ENCODE assay signal across 12 cellular contexts in genomic region chr19:4389511-4390016, GRCh38. TPM values are rescaled to one million over a fixed set of nuclear protein-coding genes. Genes with fewer than 3 reads are reported as not detected.
DNase-seq lines count a peak whose midpoint lies in the region; ATAC-seq and TF ChIP-seq lines count a peak whose summit lies in the region.
"Had no signal": no experiment of that assay in that cellular context is flagged by ENCODE, and none has a peak within 500 bp of the region (broad histone marks: within the 10 kb centered on the region; RNA-seq: fewer than 3 reads in every experiment).

No MANE protein-coding gene starts in this region.

- BruUV-seq in mammary epithelial cell (replicated peaks; lab: Mats Ljungman, UMichigan), result no TSS peak

- peaks cover 56% of the 10 kb centered on the region for H3K4me1 Mint-ChIP-seq in GM23338

- CTCF ChIA-PET in mammary epithelial cell (lab: Charles Lee; ENCODE audit: low non-redundant PET), result no interaction called here

- H3K9me3 ChIP-seq in mammary epithelial cell (replicated peaks; ENCODE audit: insufficient read depth, low read length) (no peaks in the 10 kb centered on the region), right lobe of liver (no peaks in the 10 kb centered on the region), spleen (no peaks in the 10 kb centered on the region)

- ATAC-seq in GM23338, result no peak
- no peak for ATAC-seq in right lobe of liver
- ATAC-seq in GM19397 (IDR thresholded peaks at IDR 0.05; ENCODE audit: unreplicated experiment), result no peak

- peaks cover 14% of the 10 kb centered on the region; the same call in 2 of the 3 replicates for H3K36me3 Mint-ChIP-seq in GM23338 (ENCODE audit: low read depth)
- H3K36me3 Mint-ChIP-seq: activated naive CD8-positive, alpha-beta T cell; natural killer cell treated with Interleukin-12 subunit alpha and Interleukin-12 subunit beta and Interleukin-15 and Interleukin-18, amount 100 ng/mL, for 72 hours had no signal

- DNase-seq in GM23338 (ENCODE audit: low spot score) (no peak), mammary epithelial cell (no peak), right lobe of liver (peak in 1 of 3 donors; percentile 41), spleen (peak; percentile 78), NCI-H128 (lab: John Stamatoyannopoulos, UW; ENCODE audit: unreplicated experiment) (no peak), NCI-H1436 (lab: John Stamatoyannopoulos, UW) (no peak)
- DNase-seq in effector CD4-positive, alpha-beta T cell, result no peak
- DNase-seq: activated B cell treated with CpG ODN at 0.5 μM for 24 hours, COR-L47 had no signal

- no peaks in the 10 kb centered on the region for H3K36me3 ChIP-seq in GM23338 (ENCODE audit: insufficient read depth)
- peaks cover 2% of the 10 kb centered on the region for H3K36me3 ChIP-seq in mammary epithelial cell (ENCODE audit: insufficient read depth, low read length)
- peaks cover 0 to 4% (median under 1%) of the 10 kb centered on the region in 4 donors for H3K36me3 ChIP-seq in right lobe of liver
- H3K36me3 ChIP-seq in spleen, result peaks cover 0 to 65% (median 13%) of the 10 kb centered on the region in 6 donors

- H3K27me3 ChIP-seq in GM23338 (ENCODE audit: insufficient read depth) (no peaks in the 10 kb centered on the region), mammary epithelial cell (ENCODE audit: insufficient read depth, low read length) (no peaks in the 10 kb centered on the region), right lobe of liver (no peaks in the 10 kb centered on the region), spleen (replicated peaks in 1 of 7) (no peaks in the 10 kb centered on the region)

- peak overlapping the region; percentile 76; the same call in 1 of the 2 replicates for H3K27ac Mint-ChIP-seq in GM23338
- H3K27ac Mint-ChIP-seq: activated B cell treated with CpG ODN at 0.5 μM for 24 hours had no signal

- H4K20me1 ChIP-seq in GM23338 (replicated peaks; ENCODE audit: insufficient read depth), result peaks cover 62% of the 10 kb centered on the region
- peaks cover under 1% of the 10 kb centered on the region for H4K20me1 ChIP-seq in mammary epithelial cell (ENCODE audit: insufficient read depth, low read length)

- peak overlapping the region; percentile 63; the same call in 2 of the 3 replicates for H3K4me3 Mint-ChIP-seq in GM23338
- H3K4me3 Mint-ChIP-seq: activated B cell treated with CpG ODN at 0.5 μM for 24 hours had no signal

- peaks cover 22% of the 10 kb centered on the region for H3K27me3 Mint-ChIP-seq in GM23338 (ENCODE audit: insufficient read depth, low read depth, poor library complexity)
- H3K27me3 Mint-ChIP-seq: activated B cell treated with CpG ODN at 0.5 μM for 24 hours; activated naive CD8-positive, alpha-beta T cell; natural killer cell treated with Interleukin-12 subunit alpha and Interleukin-12 subunit beta and Interleukin-15 and Interleukin-18, amount 100 ng/mL, for 72 hours had no signal

- H3K79me2 ChIP-seq in GM23338 (replicated peaks; ENCODE audit: insufficient read depth), result peaks cover 97% of the 10 kb centered on the region
- peaks cover 100% of the 10 kb centered on the region for H3K79me2 ChIP-seq in mammary epithelial cell (ENCODE audit: insufficient read depth, low read length)

- no peaks in the 10 kb centered on the region for H3K9me3 Mint-ChIP-seq in GM23338
- H3K9me3 Mint-ChIP-seq: activated B cell treated with CpG ODN at 0.5 μM for 24 hours; natural killer cell treated with Interleukin-12 subunit alpha and Interleukin-12 subunit beta and Interleukin-15 and Interleukin-18, amount 100 ng/mL, for 72 hours had no signal

- in situ Hi-C loops in mammary epithelial cell (cut with MboI; ENCODE audit: low sequenced_read_pairs in 2 of 2), result no loop called here

- dilution Hi-C loops in mammary epithelial cell (cut with HindIII; ENCODE audit: low sequenced_read_pairs), result no loop called here

- intact Hi-C loops in mammary epithelial cell (cut with micrococcal nuclease), result no loop called here
- intact Hi-C loops in right lobe of liver (cut with DNase I), result loop anchor here in 1 of 2 donors (10.0 kb wide), 1 partner anchor 55 kb away; the partner anchor contains the start of gene STAP2
- intact Hi-C loops in spleen (cut with DNase I; ENCODE audit: low total_unique reads), result no loop called here

- H3K4me3 ChIP-seq in GM23338 (peak overlapping the region; percentile 46; the same call in 1 of the 2 replicates), mammary epithelial cell (replicated peaks in 1 of 3; ENCODE audit: insufficient read depth in 1 of 3, low read depth in 2 of 3, low read length in 3 of 3) (no peak overlapping the region), right lobe of liver (peak overlapping the region in 2 of 3 donors; percentile 19 to 36), spleen (peak overlapping the region in 1 of 8 donors; percentile 33)

- H3F3A ChIP-seq in GM23338 (replicated peaks; ENCODE audit: low read depth), result peaks cover 10% of the 10 kb centered on the region; the same call in 1 of the 2 replicates

- TF ChIP-seq CTCF in GM23338 (conservative IDR thresholded peaks at IDR 0.05; ENCODE audit: low read depth in 2 of 2) (no peak), mammary epithelial cell (conservative IDR thresholded peaks at IDR 0.05 in 1 of 2, IDR thresholded peaks at IDR 0.05 in 1 of 2; ENCODE audit: extremely low read depth in 1 of 2, insufficient read depth in 1 of 2, low read depth in 1 of 2, low read length in 2 of 2) (no peak), right lobe of liver (IDR thresholded peaks at IDR 0.05) (no peak), spleen (IDR thresholded peaks at IDR 0.05 in 8 of 11, conservative IDR thresholded peaks at IDR 0.05 in 3 of 11) (no peak)

- H3K27ac ChIP-seq in GM23338 (ENCODE audit: low read depth) (no peak overlapping the region), mammary epithelial cell (ENCODE audit: insufficient read depth, low read depth, low read length) (no peak overlapping the region), right lobe of liver (peak overlapping the region; percentile 75 to 88 (median 79)), spleen (peak overlapping the region; percentile 49 to 89 (median 82))

- no peaks in the 10 kb centered on the region for H3K9me2 ChIP-seq in GM23338 (ENCODE audit: insufficient read depth)

- H3K4me2 ChIP-seq in GM23338 (peak overlapping the region; percentile 75), mammary epithelial cell (ENCODE audit: insufficient read depth, low read depth, low read length) (no peak overlapping the region)

- H3K4me1 ChIP-seq in GM23338 (ENCODE audit: insufficient read depth) (peaks cover 22% of the 10 kb centered on the region), mammary epithelial cell (ENCODE audit: insufficient read depth, low read length) (peaks cover 43% of the 10 kb centered on the region), right lobe of liver (peaks cover 0 to 83% (median 42%) of the 10 kb centered on the region in 4 donors), spleen (peaks cover 63 to 100% (median 97%) of the 10 kb centered on the region in 6 donors)

- H3K9ac ChIP-seq in mammary epithelial cell (ENCODE audit: insufficient read depth, low read length), result peak overlapping the region; percentile 43

- no peak overlapping the region for H2AFZ ChIP-seq in GM23338
- H2AFZ ChIP-seq in mammary epithelial cell (ENCODE audit: low read depth, low read length), result no peak overlapping the region

- WGBS in mammary epithelial cell (ENCODE audit: low coverage, missing lambda C conversion rate), result 96% methylated on average over 8 of the region's 17 CpGs
- 18% methylated on average over 2 of the region's 17 CpGs for WGBS in right lobe of liver (ENCODE audit: insufficient coverage, low coverage, low lambda C conversion rate, missing lambda C conversion rate)
- 51 to 73% (median 69%) methylated on average over 7 to 17 of the region's 17 CpGs for WGBS in spleen, 5 donors

- no peak for TF ChIP-seq POLR2A in right lobe of liver (IDR thresholded peaks at IDR 0.05)
- no peak for TF ChIP-seq POLR2A in spleen (IDR thresholded peaks at IDR 0.05)

TF ChIP-seq in GM23338, 12 proteins besides CTCF, POLR2A, EP300 and RAD21 (continues in another document):
- TF ChIP-seq STAT1 (IDR thresholded peaks at IDR 0.05; ENCODE audit: unreplicated experiment) (no peak), NANOG (IDR thresholded peaks at IDR 0.05; ENCODE audit: borderline replicate concordance) (no peak), ZNF114 (CRISPR knock-in tag; IDR thresholded peaks at IDR 0.05) (no peak)

RNA-seq across cellular contexts. Expression of gene SH3GL1, which starts 10.8 kb away (rescaled TPM):
- 85.8 and 89.5 TPM in 2 replicates for total RNA-seq in GM23338 (2014; rRNA removed; shearing (Covaris generic))
- polyA plus RNA-seq in GM23338 (2016; fragmentation: Nextera tagmentation; extraction: Ambion mirVana), result 73.1 and 75.6 TPM in 2 replicates
- 100 to 1,000 TPM in 1 of 2 donors, 10 to 100 TPM in 1; 80.5 to 149 TPM for total RNA-seq in mammary epithelial cell
- 84.9 TPM for polyA plus RNA-seq in mammary epithelial cell
- 55.7 TPM for polyA minus RNA-seq in mammary epithelial cell
- total RNA-seq in right lobe of liver, result 10 to 100 TPM; 22.6 to 47.7 (median 25.2) TPM
- 10 to 100 TPM; 37.2 to 77.4 (median 66.2) TPM for total RNA-seq in spleen
- 10 to 100 TPM; 26.1 to 44.0 (median 31.3) TPM for polyA plus RNA-seq in spleen

RNA-seq across cellular contexts. Expression of gene CHAF1A, which starts 12.9 kb away (rescaled TPM):
- total RNA-seq in GM23338 (2014; rRNA removed; shearing (Covaris generic)), result 84.1 and 113 TPM in 2 replicates
- 109 and 125 TPM in 2 replicates for polyA plus RNA-seq in GM23338 (2016; fragmentation: Nextera tagmentation; extraction: Ambion mirVana)
- total RNA-seq in mammary epithelial cell, result 10 to 100 TPM in 1 of 2 donors, 1 to 10 TPM in 1; 4.0 to 30.0 TPM
- 24.4 TPM for polyA plus RNA-seq in mammary epithelial cell
- polyA minus RNA-seq in mammary epithelial cell, result 16.8 TPM
- 1 to 10 TPM; 3.1 to 9.2 (median 3.5) TPM for total RNA-seq in right lobe of liver
- total RNA-seq in spleen, result 10 to 100 TPM in 5 of 7 donors, 1 to 10 TPM in 2; 9.4 to 17.9 (median 10.6) TPM
- polyA plus RNA-seq in spleen, result 1 to 10 TPM; 3.8 to 7.4 (median 5.7) TPM

RNA-seq across cellular contexts. Expression of gene MPND, which starts 46.2 kb away (rescaled TPM):
- 9.1 and 15.6 TPM in 2 replicates for total RNA-seq in GM23338 (2014; rRNA removed; shearing (Covaris generic))
- polyA plus RNA-seq in GM23338 (2016; fragmentation: Nextera tagmentation; extraction: Ambion mirVana) (11.8 and 22.5 TPM in 2 replicates), mammary epithelial cell (5.5 TPM), spleen (10 to 100 TPM; 17.1 to 24.0 (median 17.9) TPM)
- total RNA-seq in mammary epithelial cell (10 to 100 TPM in 1 of 2 donors, 1 to 10 TPM in 1; 4.3 to 12.5 TPM), right lobe of liver (10 to 100 TPM in 5 of 6 experiments, 1 to 10 TPM in 1; 6.4 to 21.7 (median 19.6) TPM), spleen (10 to 100 TPM in 4 of 7 donors, 1 to 10 TPM in 3; 6.4 to 24.2 (median 13.8) TPM)
- polyA minus RNA-seq in mammary epithelial cell, result 2.0 TPM

RNA-seq across cellular contexts. Expression of gene STAP2, which starts 50.9 kb away (rescaled TPM):
- 9.2 and 15.1 TPM in 2 replicates for total RNA-seq in GM23338 (2014; rRNA removed; shearing (Covaris generic))
- polyA plus RNA-seq in GM23338 (2016; fragmentation: Nextera tagmentation; extraction: Ambion mirVana) (20.7 and 21.7 TPM in 2 replicates), mammary epithelial cell (55.0 TPM), spleen (1 to 10 TPM; 2.1 to 2.9 (median 2.5) TPM)
- total RNA-seq in mammary epithelial cell (10 to 100 TPM; 26.7 to 52.8 TPM), right lobe of liver (10 to 100 TPM; 21.4 to 51.5 (median 43.0) TPM), spleen (1 to 10 TPM in 4 of 7 donors, under 1 TPM in 2, not detected in 1; 0.79 to 5.1 (median 1.6) TPM)
- polyA minus RNA-seq in mammary epithelial cell, result 40.1 TPM

Comparison
In these comparisons a context has a peak if more than half of its experiments do, and no peak if none do; other contexts are left out.
1. H3K27ac ChIP-seq: peak in right lobe of liver (3 of 3) and spleen (8 of 8); none in GM23338 (single experiment) and mammary epithelial cell (single experiment).
2. H3K4me3 ChIP-seq: peak in GM23338 (single experiment) and right lobe of liver (2 of 3); none in mammary epithelial cell (0 of 3).